Comparison of ENCODE assay signal across 8 cellular contexts in the genomic region with DNA sequence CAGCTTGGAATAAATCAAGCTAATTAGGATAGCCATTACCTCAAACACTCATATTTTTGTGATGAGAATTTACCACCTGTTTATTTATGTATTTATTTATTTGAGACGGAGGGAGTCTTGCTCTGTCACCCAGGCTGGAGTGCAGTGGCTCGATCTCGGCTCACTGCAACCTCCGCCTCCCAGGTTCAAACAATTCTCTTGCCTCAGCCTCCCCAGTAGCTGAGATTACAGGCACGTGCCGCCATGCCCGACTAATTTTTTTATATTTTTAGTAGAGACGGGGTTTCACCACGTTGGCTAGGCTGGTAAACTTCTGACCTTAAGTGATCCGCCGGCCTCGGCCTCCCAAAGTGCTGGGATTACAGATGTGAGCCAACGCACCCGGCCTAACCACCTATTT. TPM values are rescaled to one million over a fixed set of nuclear protein-coding genes. Genes with fewer than 3 reads are reported as not detected.
DNase-seq lines count a peak whose midpoint lies in the region; ATAC-seq, FAIRE-seq and TF ChIP-seq lines count a peak whose summit lies in the region.
"Not testable (repeated sequence)": the region's sequence is repeated elsewhere in the genome, so short reads cannot be mapped to it uniquely, and the experiment has no call there.

No MANE protein-coding gene starts in this region.

- not testable (repeated sequence) for H3K9me2 ChIP-seq in SU-DHL-6 (replicated peaks; ENCODE audit: insufficient read depth, low read length)

- not testable (repeated sequence) for H4K20me1 ChIP-seq in SU-DHL-6 (ENCODE audit: low read depth, low read length); H1 (replicated peaks in 1 of 2; ENCODE audit: control insufficient read depth in 1 of 2, insufficient read depth in 2 of 2, low read length in 2 of 2)

- CTCF ChIA-PET in H1 (lab: Charles Lee; ENCODE audit: partially characterized antibody) = interaction anchor here (1.4 to 1.8 kb wide), 2 partner anchors 33 to 66 kb away, joined by 3 read pairs; no protein-coding TSS in a partner anchor

- TF ChIP-seq POLR2A in H1 (IDR thresholded peaks at IDR 0.05; ENCODE audit: control extremely low read depth in 1 of 2, low read depth in 2 of 2, low read length in 2 of 2) = not testable (repeated sequence)

- H3K56ac ChIP-seq in H1 (replicated peaks; ENCODE audit: insufficient read length, low read depth, low read length) = not testable (repeated sequence)

- H3K14ac ChIP-seq in H1 (ENCODE audit: insufficient read length) = not testable (repeated sequence)

- peak overlapping the region; percentile 90 for H3K4me3 Mint-ChIP-seq in activated naive CD8-positive, alpha-beta T cell treated with anti-CD3 and anti-CD28 coated beads for 36 hours
- H3K4me3 Mint-ChIP-seq in nephron = peak overlapping the region; percentile 84 to 88 (median 87)
- H3K4me3 Mint-ChIP-seq in stimulated activated naive B cell treated with anti-CD40 and anti-IgM and Interleukin-4, amounts not matched to agents 10 μg/mL and 1 μg/mL and 100 μg/mL, for 72 hours = peak overlapping the region; percentile 79 to 86

- H3K4me2 ChIP-seq in SU-DHL-6 (ENCODE audit: low read depth, low read length, poor library complexity, severe bottlenecking) (peak overlapping the region; percentile 96), H1 (ENCODE audit: insufficient read depth in 1 of 2, low read depth in 2 of 2, low read length in 2 of 2) (peak overlapping the region; percentile 50 to 72)

- POLR2A ChIA-PET in H1 (lab: Charles Lee; ENCODE audit: partially characterized antibody) = interaction anchor here (0.8 to 7.9 kb wide), 11 partner anchors 10 to 94 kb away, joined by 3 to 54 read pairs (median 12); partner anchors contain the start of genes BBS1, CTSF, DPP3 and RBM14

- H4K5ac ChIP-seq in H1 (ENCODE audit: insufficient read length, low read depth, low read length) = not testable (repeated sequence)

- H3K4me1 Mint-ChIP-seq in activated naive CD8-positive, alpha-beta T cell treated with anti-CD3 and anti-CD28 coated beads for 36 hours = peaks cover 21% of the 10 kb centered on the region
- H3K4me1 Mint-ChIP-seq in nephron = peaks cover 57% of the 10 kb centered on the region
- H3K4me1 Mint-ChIP-seq in stimulated activated naive B cell treated with anti-CD40 and anti-IgM and Interleukin-4, amounts not matched to agents 10 μg/mL and 1 μg/mL and 100 μg/mL, for 72 hours = peaks cover 25 to 37% of the 10 kb centered on the region in 2 donors

- ATAC-seq in stimulated activated naive B cell treated with anti-CD40 and anti-IgM and Interleukin-4, amounts not matched to agents 10 μg/mL and 1 μg/mL and 100 μg/mL, for 72 hours (replicated peaks) = not testable (repeated sequence)

- H3K79me1 ChIP-seq in H1 (ENCODE audit: low read depth, low read length) = not testable (repeated sequence)

- H3K27me3 Mint-ChIP-seq in activated naive CD8-positive, alpha-beta T cell treated with anti-CD3 and anti-CD28 coated beads for 36 hours; nephron (ENCODE audit: low read depth); stimulated activated naive B cell treated with anti-CD40 and anti-IgM and Interleukin-4, amounts not matched to agents 10 μg/mL and 1 μg/mL and 100 μg/mL, for 72 hours: not testable (repeated sequence)

- not testable (repeated sequence) for H3K36me3 Mint-ChIP-seq in activated naive CD8-positive, alpha-beta T cell treated with anti-CD3 and anti-CD28 coated beads for 36 hours; nephron (ENCODE audit: low read depth)
- H3K36me3 Mint-ChIP-seq in stimulated activated naive B cell treated with anti-CD40 and anti-IgM and Interleukin-4, amounts not matched to agents 10 μg/mL and 1 μg/mL and 100 μg/mL, for 72 hours = peaks cover 13 to 25% of the 10 kb centered on the region in 2 donors

- H2AFZ ChIP-seq in SU-DHL-6 (ENCODE audit: low read depth, low read length, severe bottlenecking) = peak overlapping the region; percentile 77
- H2AFZ ChIP-seq in H1 (ENCODE audit: low read length) = not testable (repeated sequence)

- H3K27ac ChIP-seq in C4-2B (peak overlapping the region; percentile 77), SU-DHL-6 (ENCODE audit: low read depth, low read length) (peak overlapping the region; percentile 67)
- H3K27ac ChIP-seq in HUES6 (ENCODE audit: low read depth, low read length); H1 (ENCODE audit: low read depth, low read length); iPS-20b (ENCODE audit: low read length): not testable (repeated sequence)

- not testable (repeated sequence) for H3K18ac ChIP-seq in H1 (ENCODE audit: extremely low read depth, low read length)

- H2AK5ac ChIP-seq in H1 (ENCODE audit: low read depth, low read length) = not testable (repeated sequence)

- H3K9ac ChIP-seq in HUES6 (ENCODE audit: low read length) (peak overlapping the region; percentile 72), SU-DHL-6 (ENCODE audit: low read length) (peak overlapping the region; percentile 81), iPS-20b (ENCODE audit: low read depth, low read length) (peak overlapping the region; percentile 75; the same call in 1 of the 2 replicates)
- H3K9ac ChIP-seq in H1 (replicated peaks in 1 of 4; ENCODE audit: extremely low read depth in 1 of 4, low read depth in 3 of 4, low read length in 3 of 4) = not testable (repeated sequence)

- H4K91ac ChIP-seq in H1 (replicated peaks; ENCODE audit: insufficient read length, low read length) = not testable (repeated sequence)

- H4K8ac ChIP-seq in H1 (ENCODE audit: extremely low read depth, insufficient read depth, low read length) = not testable (repeated sequence)

- H2BK15ac ChIP-seq in H1 (ENCODE audit: low read length) = not testable (repeated sequence)

- peaks cover 33% of the 10 kb centered on the region for H3K4me1 ChIP-seq in HUES6 (ENCODE audit: control insufficient read depth, insufficient read depth, low read length)
- peaks cover 0 to 17% (median 11%) of the 10 kb centered on the region in 4 experiments; a peak in 6 of 7 replicates for H3K4me1 ChIP-seq in H1 (replicated peaks in 1 of 4; ENCODE audit: control insufficient read depth in 3 of 4, insufficient read depth in 4 of 4, low read length in 3 of 4)
- peaks cover 12% of the 10 kb centered on the region for H3K4me1 ChIP-seq in iPS-20b (ENCODE audit: insufficient read depth, low read length)

- H3K4me3 ChIP-seq in HUES6 (ENCODE audit: low read depth, low read length) (peak overlapping the region; percentile 85), SU-DHL-6 (ENCODE audit: insufficient read depth, low read length, poor library complexity, severe bottlenecking) (peak overlapping the region; percentile 87), H1 (ENCODE audit: extremely low read depth in 1 of 4, insufficient read depth in 2 of 4, low read depth in 3 of 4, low read length in 4 of 4) (peak overlapping the region in 3 of 4 experiments; percentile 71 to 84 (median 74); a peak in 6 of 8 replicates), iPS-20b (ENCODE audit: low read length) (peak overlapping the region; percentile 77)

- H2BK20ac ChIP-seq in H1 (ENCODE audit: low read length) = not testable (repeated sequence)

- not testable (repeated sequence) for H2BK5ac ChIP-seq in H1 (ENCODE audit: low read depth, low read length)

- not testable (repeated sequence) for H3K4ac ChIP-seq in H1 (replicated peaks; ENCODE audit: insufficient read length, low read depth, low read length)

- not testable (repeated sequence) for H3K79me2 ChIP-seq in SU-DHL-6 (ENCODE audit: insufficient read depth, low read length); H1 (ENCODE audit: control insufficient read depth in 1 of 2, insufficient read depth in 2 of 2, low read length in 2 of 2)

- not testable (repeated sequence) for H3K23me2 ChIP-seq in H1 (ENCODE audit: low read depth, low read length)

- H3K23ac ChIP-seq in H1 (ENCODE audit: insufficient read length) = not testable (repeated sequence)

- 82% methylated on average over 14 of the region's 14 CpGs; no CpG with 5 or more reads in 1 of the 2 experiments for WGBS in H1 (ENCODE audit: extremely low coverage in 1 of 2, insufficient coverage in 1 of 2, insufficient read length in 1 of 2, insufficient replicate concordance in 2 of 2, low coverage in 1 of 2, low lambda C conversion rate in 2 of 2, missing lambda C conversion rate in 1 of 2), 2 experiments

- not testable (repeated sequence) for H3K27me3 ChIP-seq in HUES6 (ENCODE audit: control insufficient read depth, insufficient read depth, low read length); SU-DHL-6 (ENCODE audit: low read length); H1 (replicated peaks in 1 of 4; ENCODE audit: control insufficient read depth in 3 of 4, extremely low read depth in 1 of 4, insufficient read depth in 3 of 4, low read length in 3 of 4); iPS-20b (ENCODE audit: insufficient read depth, low read length)

- not testable (repeated sequence) for H2BK120ac ChIP-seq in H1 (replicated peaks; ENCODE audit: low read depth, low read length)

- not testable (repeated sequence) for DNase-seq in activated naive CD8-positive, alpha-beta T cell treated with anti-CD3 and anti-CD28 coated beads for 36 hours; H1 (ENCODE audit: low read depth in 1 of 2, low spot score in 2 of 2); stimulated activated naive B cell treated with anti-CD40 and anti-IgM and Interleukin-4, amounts not matched to agents 10 μg/mL and 1 μg/mL and 100 μg/mL, for 72 hours

- peaks cover 16% of the 10 kb centered on the region for H3F3A ChIP-seq in SU-DHL-6 (ENCODE audit: insufficient read depth)

- not testable (repeated sequence) for H3K9me3 ChIP-seq in HUES6 (ENCODE audit: control insufficient read depth, insufficient read depth, low read depth, low read length); SU-DHL-6 (ENCODE audit: insufficient read depth, low read length); H1 (ENCODE audit: insufficient read depth in 2 of 2, low read depth in 1 of 2, low read length in 1 of 2); iPS-20b (ENCODE audit: insufficient read depth, low read depth, low read length)

- TF ChIP-seq EP300 in H1 (IDR thresholded peaks at IDR 0.05; ENCODE audit: borderline replicate concordance in 1 of 2, low read depth in 2 of 2, low read length in 2 of 2) = not testable (repeated sequence)

- not testable (repeated sequence) for FAIRE-seq in H1 (lab: Jason Lieb, UNC)

- peaks cover 18% of the 10 kb centered on the region for H3K36me3 ChIP-seq in HUES6 (ENCODE audit: control insufficient read depth, insufficient read depth, low read length)
- H3K36me3 ChIP-seq in SU-DHL-6 (ENCODE audit: low read length); H1 (ENCODE audit: control insufficient read depth in 2 of 4, insufficient read depth in 4 of 4, low read length in 3 of 4); iPS-20b (ENCODE audit: insufficient read depth, low read depth, low read length): not testable (repeated sequence)

- H3K27ac Mint-ChIP-seq in activated naive CD8-positive, alpha-beta T cell treated with anti-CD3 and anti-CD28 coated beads for 36 hours = peak overlapping the region; percentile 69
- peak overlapping the region; percentile 15 to 40 (median 29) for H3K27ac Mint-ChIP-seq in nephron
- not testable (repeated sequence) for H3K27ac Mint-ChIP-seq in stimulated activated naive B cell treated with anti-CD40 and anti-IgM and Interleukin-4, amounts not matched to agents 10 μg/mL and 1 μg/mL and 100 μg/mL, for 72 hours

- not testable (repeated sequence) for H3K9me3 Mint-ChIP-seq in activated naive CD8-positive, alpha-beta T cell treated with anti-CD3 and anti-CD28 coated beads for 36 hours; nephron; stimulated activated naive B cell treated with anti-CD40 and anti-IgM and Interleukin-4, amounts not matched to agents 10 μg/mL and 1 μg/mL and 100 μg/mL, for 72 hours

- TF ChIP-seq RAD21 in H1 (IDR thresholded peaks at IDR 0.05 in 1 of 2, conservative IDR thresholded peaks at IDR 0.05 in 1 of 2; ENCODE audit: low read depth in 2 of 2, low read length in 2 of 2) = not testable (repeated sequence)

- not testable (repeated sequence) for H2BK12ac ChIP-seq in H1 (ENCODE audit: low read depth, low read length)

- TF ChIP-seq CTCF in C4-2B (conservative IDR thresholded peaks at IDR 0.05); SU-DHL-6 (IDR thresholded peaks at IDR 0.05; ENCODE audit: insufficient read depth, low read length, poor library complexity, severe bottlenecking); H1 (IDR thresholded peaks at IDR 0.05; ENCODE audit: control extremely low read depth in 1 of 3, insufficient read depth in 1 of 3, low read depth in 1 of 3, low read length in 3 of 3); nephron (IDR thresholded peaks at IDR 0.05; ENCODE audit: unreplicated experiment in 3 of 3): not testable (repeated sequence)

RNA-seq across cellular contexts. Expression of gene ZDHHC24, which starts 0.9 kb away (rescaled TPM):
- 10 to 100 TPM in 1 of 2 experiments, 1 to 10 TPM in 1; 9.6 to 10.3 TPM for total RNA-seq in activated naive CD8-positive, alpha-beta T cell treated with anti-CD3 and anti-CD28 coated beads for 36 hours
- total RNA-seq in H1 (2021; fragmentation: NEBNext Ultra II Directional; extraction: Animal tissue kit (Norgen Biotek cat#: 25700)) = 7.0 and 8.4 TPM in 2 replicates
- 9.7 and 15.6 TPM in 2 replicates for polyA plus RNA-seq in H1 (2011; rRNA removed)
- 9.0 TPM for polyA plus RNA-seq in H1 (2011; cell fraction: cytosol; rRNA removed)
- polyA plus RNA-seq in H1 (2011; cell fraction: nucleus; rRNA removed) = 9.8 TPM
- 4.9 to 7.2 TPM (median 5.5 TPM) in 4 replicates for polyA plus RNA-seq in H1 (2012, experiment 1 of 2)
- 4.1 TPM for polyA plus RNA-seq in H1 (2012, experiment 2 of 2)
- polyA plus RNA-seq in H1 (2013, experiment 1 of 2) = 8.8 TPM
- 9.9 TPM for polyA plus RNA-seq in H1 (2013, experiment 2 of 2)
- polyA minus RNA-seq in H1 (2011; rRNA and poly(A)+ RNA removed) = 3.3 TPM in 2 replicates
- 10.1 TPM for polyA minus RNA-seq in H1 (2011; cell fraction: cytosol; rRNA and poly(A)+ RNA removed)
- 4.4 TPM for polyA minus RNA-seq in H1 (2011; cell fraction: nucleus; rRNA and poly(A)+ RNA removed)

RNA-seq across cellular contexts. Expression of gene ACTN3, which starts 1.8 kb away (rescaled TPM):
- total RNA-seq in activated naive CD8-positive, alpha-beta T cell treated with anti-CD3 and anti-CD28 coated beads for 36 hours = under 1 TPM; 0.06 to 0.12 TPM
- total RNA-seq in H1 (2021; fragmentation: NEBNext Ultra II Directional; extraction: Animal tissue kit (Norgen Biotek cat#: 25700)) = 28.2 and 30.8 TPM in 2 replicates
- 36.7 and 46.2 TPM in 2 replicates for polyA plus RNA-seq in H1 (2011; rRNA removed)
- 38.5 TPM for polyA plus RNA-seq in H1 (2011; cell fraction: cytosol; rRNA removed)
- 243 TPM for polyA plus RNA-seq in H1 (2011; cell fraction: nucleus; rRNA removed)
- 42.8 to 71.4 TPM (median 62.6 TPM) in 4 replicates for polyA plus RNA-seq in H1 (2012, experiment 1 of 2)
- polyA plus RNA-seq in H1 (2012, experiment 2 of 2) = 28.4 TPM
- 12.6 TPM for polyA plus RNA-seq in H1 (2013, experiment 1 of 2)
- polyA plus RNA-seq in H1 (2013, experiment 2 of 2) = 10.9 TPM
- polyA minus RNA-seq in H1 (2011; rRNA and poly(A)+ RNA removed) = 33.9 and 39.3 TPM in 2 replicates
- 14.0 TPM for polyA minus RNA-seq in H1 (2011; cell fraction: cytosol; rRNA and poly(A)+ RNA removed)
- polyA minus RNA-seq in H1 (2011; cell fraction: nucleus; rRNA and poly(A)+ RNA removed) = 32.1 TPM

RNA-seq across cellular contexts. Expression of gene CTSF, which starts 23.5 kb away (rescaled TPM):
- total RNA-seq in activated naive CD8-positive, alpha-beta T cell treated with anti-CD3 and anti-CD28 coated beads for 36 hours = 1 to 10 TPM; 1.2 to 1.4 TPM
- total RNA-seq in H1 (2021; fragmentation: NEBNext Ultra II Directional; extraction: Animal tissue kit (Norgen Biotek cat#: 25700)) = 0.36 and 0.58 TPM in 2 replicates
- 2.3 and 2.6 TPM in 2 replicates for polyA plus RNA-seq in H1 (2011; rRNA removed)
- 2.0 TPM for polyA plus RNA-seq in H1 (2011; cell fraction: cytosol; rRNA removed)
- 8.5 TPM for polyA plus RNA-seq in H1 (2011; cell fraction: nucleus; rRNA removed)
- 2.6 to 3.8 TPM (median 2.9 TPM) in 4 replicates for polyA plus RNA-seq in H1 (2012, experiment 1 of 2)
- polyA plus RNA-seq in H1 (2012, experiment 2 of 2) = 2.9 TPM
- 1.7 TPM for polyA plus RNA-seq in H1 (2013, experiment 1 of 2)
- polyA plus RNA-seq in H1 (2013, experiment 2 of 2) = 1.7 TPM
- 3.0 and 5.3 TPM in 2 replicates for polyA minus RNA-seq in H1 (2011; rRNA and poly(A)+ RNA removed)
- polyA minus RNA-seq in H1 (2011; cell fraction: cytosol; rRNA and poly(A)+ RNA removed) = 2.9 TPM
- polyA minus RNA-seq in H1 (2011; cell fraction: nucleus; rRNA and poly(A)+ RNA removed) = 0.50 TPM

RNA-seq across cellular contexts. Expression of gene BBS1, which starts 34.5 kb away (rescaled TPM):
- 10 to 100 TPM in 1 of 2 experiments, 1 to 10 TPM in 1; 7.7 to 13.1 TPM for total RNA-seq in activated naive CD8-positive, alpha-beta T cell treated with anti-CD3 and anti-CD28 coated beads for 36 hours
- 19.1 and 22.1 TPM in 2 replicates for total RNA-seq in H1 (2021; fragmentation: NEBNext Ultra II Directional; extraction: Animal tissue kit (Norgen Biotek cat#: 25700))
- polyA plus RNA-seq in H1 (2011; rRNA removed) = 19.5 and 33.7 TPM in 2 replicates
- polyA plus RNA-seq in H1 (2011; cell fraction: cytosol; rRNA removed) = 26.9 TPM
- 59.4 TPM for polyA plus RNA-seq in H1 (2011; cell fraction: nucleus; rRNA removed)
- polyA plus RNA-seq in H1 (2012, experiment 1 of 2) = 18.6 to 24.3 TPM (median 22.4 TPM) in 4 replicates
- 14.7 TPM for polyA plus RNA-seq in H1 (2012, experiment 2 of 2)
- 11.0 TPM for polyA plus RNA-seq in H1 (2013, experiment 1 of 2)
- polyA plus RNA-seq in H1 (2013, experiment 2 of 2) = 10.8 TPM
- 23.6 and 31.8 TPM in 2 replicates for polyA minus RNA-seq in H1 (2011; rRNA and poly(A)+ RNA removed)
- 32.1 TPM for polyA minus RNA-seq in H1 (2011; cell fraction: cytosol; rRNA and poly(A)+ RNA removed)
- 30.9 TPM for polyA minus RNA-seq in H1 (2011; cell fraction: nucleus; rRNA and poly(A)+ RNA removed)

RNA-seq across cellular contexts. Expression of gene CCDC87, which starts 47.9 kb away (rescaled TPM):
- under 1 TPM; 0.16 to 0.23 TPM for total RNA-seq in activated naive CD8-positive, alpha-beta T cell treated with anti-CD3 and anti-CD28 coated beads for 36 hours
- total RNA-seq in H1 (2021; fragmentation: NEBNext Ultra II Directional; extraction: Animal tissue kit (Norgen Biotek cat#: 25700)) = 0.99 and 1.1 TPM in 2 replicates
- polyA plus RNA-seq in H1 (2011; rRNA removed) = 0.32 and 0.63 TPM in 2 replicates
- polyA plus RNA-seq in H1 (2011; cell fraction: cytosol; rRNA removed) = 0.25 TPM
- polyA plus RNA-seq in H1 (2011; cell fraction: nucleus; rRNA removed) = 0.68 TPM
- 0.43 to 0.65 TPM (median 0.54 TPM) in 4 replicates for polyA plus RNA-seq in H1 (2012, experiment 1 of 2)
- 0.92 TPM for polyA plus RNA-seq in H1 (2012, experiment 2 of 2)
- 0.36 TPM for polyA plus RNA-seq in H1 (2013, experiment 1 of 2)
- 0.33 TPM for polyA plus RNA-seq in H1 (2013, experiment 2 of 2)
- 0.80 and 1.3 TPM in 2 replicates for polyA minus RNA-seq in H1 (2011; rRNA and poly(A)+ RNA removed)
- 0.51 TPM for polyA minus RNA-seq in H1 (2011; cell fraction: cytosol; rRNA and poly(A)+ RNA removed)
- polyA minus RNA-seq in H1 (2011; cell fraction: nucleus; rRNA and poly(A)+ RNA removed) = 2.3 TPM

Comparison
In these comparisons a context has a peak if more than half of its experiments do, and no peak if none do; other contexts are left out.
1. RNA of gene ACTN3, which starts 1.8 kb away (total RNA-seq): 28.2 to 30.8 TPM in H1; 0.06 to 0.12 TPM in activated naive CD8-positive, alpha-beta T cell treated with anti-CD3 and anti-CD28 coated beads for 36 hours; every median in the first group is over 10 times any median in the second.
2. Peak in every context shown above with its lines, with median percentiles within 50 percentile points of each other: H3K4me3 ChIP-seq and H3K4me3 Mint-ChIP-seq.